ENCODE assay signal across 20 cellular contexts in the genomic region with DNA sequence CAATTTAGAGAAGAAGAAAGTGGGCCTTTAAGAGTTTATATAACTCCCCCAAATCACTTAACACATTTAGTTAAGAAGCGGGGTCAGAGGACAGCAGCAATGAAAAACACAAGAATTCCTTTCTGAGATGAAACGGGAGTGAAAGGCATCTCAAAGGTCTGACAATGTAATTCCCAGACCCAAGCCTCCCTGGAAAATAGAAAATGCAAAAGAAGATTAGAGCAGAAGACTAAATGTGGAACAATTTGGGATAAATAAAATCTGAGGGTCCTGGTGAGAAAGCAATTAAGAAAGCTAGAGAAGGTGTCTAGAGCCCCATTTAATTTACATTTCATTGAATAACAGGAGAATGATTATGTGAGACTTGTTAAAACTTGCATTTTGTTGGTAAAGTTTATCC. TPM values are rescaled to one million over a fixed set of nuclear protein-coding genes. Genes with fewer than 3 reads are reported as not detected.
"Had no signal": no experiment of that assay in that cellular context is flagged by ENCODE, and none has a peak within 500 bp of the region (broad histone marks: within the 10 kb centered on the region; RNA-seq: fewer than 3 reads in every experiment).

No MANE protein-coding gene starts in this region.

- H3K36me3 ChIP-seq: adrenal gland, heart left ventricle, prostate gland, stomach, upper lobe of right lung had no signal

- H3K9me3 Mint-ChIP-seq: activated CD4-positive, alpha-beta memory T cell treated with anti-CD3 and anti-CD28 coated beads for 36 hours; activated naive CD4-positive, alpha-beta T cell treated with anti-CD3 and anti-CD28 coated beads for 36 hours; nephron had no signal

- H3K4me1 ChIP-seq: adrenal gland, prostate gland, testis, upper lobe of right lung had no signal

- H3K9me3 ChIP-seq: adrenal gland, heart left ventricle, mucosa of descending colon, prostate gland, stomach, testis, upper lobe of right lung had no signal

- ATAC-seq: heart left ventricle, right cardiac atrium, upper lobe of right lung had no signal

- H3K27ac ChIP-seq: adrenal gland, dorsolateral prefrontal cortex, heart left ventricle, prostate gland, skin epidermis, stomach, testis, upper lobe of right lung had no signal

- H3K4me3 Mint-ChIP-seq: activated CD4-positive, alpha-beta memory T cell treated with anti-CD3 and anti-CD28 coated beads for 36 hours; activated naive CD4-positive, alpha-beta T cell treated with anti-CD3 and anti-CD28 coated beads for 36 hours; endodermal cell; nephron had no signal

- DNase-seq: activated CD4-positive, alpha-beta T cell treated with anti-CD3 and anti-CD28 coated beads for 1 hour; adrenal gland; dorsolateral prefrontal cortex; heart left ventricle; mucosa of descending colon; right cardiac atrium; stomach; SW 1271; T1000; testis; upper lobe of right lung had no signal

- H3K36me3 Mint-ChIP-seq: activated CD4-positive, alpha-beta memory T cell treated with anti-CD3 and anti-CD28 coated beads for 36 hours had no signal

- H3K4me3 ChIP-seq: adrenal gland, dorsolateral prefrontal cortex, heart left ventricle, mucosa of descending colon, prostate gland, skin epidermis, stomach, testis, upper lobe of right lung had no signal

- H3K27ac Mint-ChIP-seq: activated naive CD4-positive, alpha-beta T cell treated with anti-CD3 and anti-CD28 coated beads for 36 hours; endodermal cell; nephron had no signal

- H3K27me3 ChIP-seq: stomach, testis, upper lobe of right lung had no signal

RNA-seq across cellular contexts. Expression of a gene that starts 19.1 kb away (rescaled TPM):
- total RNA-seq: activated naive CD4-positive, alpha-beta T cell treated with anti-CD3 and anti-CD28 coated beads for 36 hours; epithelial cell of proximal tubule; lung microvascular endothelial cell; upper lobe of right lung had no signal

RNA-seq across cellular contexts. Expression of a gene that starts 19.6 kb away (rescaled TPM):
- total RNA-seq: activated CD4-positive, alpha-beta memory T cell treated with anti-CD3 and anti-CD28 coated beads for 36 hours; activated naive CD4-positive, alpha-beta T cell treated with anti-CD3 and anti-CD28 coated beads for 36 hours; endodermal cell; frontal cortex; upper lobe of right lung had no signal

RNA-seq across cellular contexts. Expression of a gene that starts 32.1 kb away (rescaled TPM):
- total RNA-seq: endodermal cell, frontal cortex, testis had no signal

RNA-seq across cellular contexts. Expression of a gene that starts 48.1 kb away (rescaled TPM):
- total RNA-seq: endodermal cell, epithelial cell of proximal tubule, frontal cortex, lung microvascular endothelial cell had no signal
